Comparison of ENCODE assay signal across 18 cellular contexts in the genomic region with DNA sequence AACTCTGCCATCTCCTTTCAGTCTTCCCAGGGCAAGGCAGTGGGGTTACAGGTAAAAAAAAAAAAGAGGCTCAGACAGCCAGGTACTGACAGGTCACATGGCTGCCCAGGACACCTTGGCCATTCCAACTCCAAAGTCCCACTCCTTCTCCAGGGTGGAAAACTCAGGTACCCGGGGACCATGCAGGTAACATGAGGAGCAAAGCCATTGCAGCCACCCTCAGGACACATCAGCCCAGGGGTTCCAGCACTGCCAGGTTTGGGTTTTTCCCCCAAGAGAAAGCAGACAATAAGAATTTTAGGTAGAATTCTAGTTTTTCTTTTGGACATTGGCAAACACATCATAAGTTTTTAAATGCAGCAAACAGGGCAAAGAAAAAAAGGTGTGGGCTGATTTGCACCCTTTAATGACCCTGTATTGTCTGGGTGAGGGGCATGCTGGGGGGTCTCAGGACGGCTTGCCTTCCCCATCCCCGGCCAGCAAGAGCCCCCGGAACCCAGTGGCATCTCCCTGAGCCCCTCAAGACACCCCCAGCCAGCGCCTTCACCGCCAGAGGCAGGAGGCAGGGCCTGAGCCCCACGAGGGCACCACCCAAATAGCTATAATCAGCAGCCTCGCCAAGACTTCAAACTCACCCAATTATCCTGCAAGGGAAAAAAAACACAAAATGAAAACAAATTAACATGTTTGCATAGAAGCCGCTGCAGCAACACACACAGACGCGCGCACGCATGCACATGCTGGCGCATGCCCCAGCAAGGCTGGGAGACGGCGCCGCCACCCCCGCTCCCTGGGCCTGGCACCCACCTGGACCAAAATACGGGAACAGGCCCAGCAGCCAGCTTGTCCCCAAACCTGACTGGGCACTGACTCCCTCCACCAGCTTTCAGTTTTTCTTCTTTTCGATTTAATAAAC. TPM values are rescaled to one million over a fixed set of nuclear protein-coding genes. Genes with fewer than 3 reads are reported as not detected.
DNase-seq lines count a peak whose midpoint lies in the region; ATAC-seq and TF ChIP-seq lines count a peak whose summit lies in the region.
"Had no signal": no experiment of that assay in that cellular context is flagged by ENCODE, and none has a peak within 500 bp of the region (broad histone marks: within the 10 kb centered on the region; RNA-seq: fewer than 3 reads in every experiment).

No MANE protein-coding gene starts in this region.

- no peak overlapping the region for H3K27ac ChIP-seq in HEK293 (ENCODE audit: extremely low read depth, low read depth, low read length)

- H3K4me1 ChIP-seq in HEK293 (ENCODE audit: control insufficient read depth, insufficient read depth, low read length) = no peaks in the 10 kb centered on the region
- H3K4me1 ChIP-seq in HAP-1 = no peaks in the 10 kb centered on the region

- POLR2A ChIA-PET in HEK293 (lab: Yijun Ruan, JAX) = no interaction called here

- H3K36me3 ChIP-seq in HEK293 (ENCODE audit: control insufficient read depth in 2 of 2, insufficient read depth in 1 of 2, low read length in 2 of 2) (no peaks in the 10 kb centered on the region), HAP-1 (replicated peaks) (no peaks in the 10 kb centered on the region)

- CTCF ChIA-PET in HEK293 (lab: Yijun Ruan, JAX) = no interaction called here

- in situ Hi-C loops in HAP-1 (cut with MboI; ENCODE audit: low sequenced_read_pairs) = no loop called here

- ATAC-seq in GM19455 (IDR thresholded peaks at IDR 0.05; ENCODE audit: unreplicated experiment) (no peak), GM19328 (IDR thresholded peaks at IDR 0.05; ENCODE audit: unreplicated experiment) (no peak)

- no peak for TF ChIP-seq CTCF in HEK293 (tag by site-specific recombination; IDR thresholded peaks at IDR 0.05)
- TF ChIP-seq CTCF in epithelial cell of esophagus (IDR thresholded peaks at IDR 0.05; ENCODE audit: insufficient read depth, low read depth, low read length, missing control alignments) = no peak

- H3K4me3 ChIP-seq in HEK293 (ENCODE audit: low read depth, low read length) (no peak overlapping the region), epithelial cell of esophagus (ENCODE audit: low read length) (no peak overlapping the region), HAP-1 (no peak overlapping the region)
- H3K4me3 ChIP-seq: lung had no signal

- DNase-seq in NCI-H2081 (lab: John Stamatoyannopoulos, UW) = peak; percentile 48 to 65
- no peak for DNase-seq in NCI-H2081 treated with DMSO at 0.1 percent for 48 hours (lab: John Stamatoyannopoulos, UW)
- DNase-seq in epithelial cell of esophagus (ENCODE audit: low read depth) = peak; percentile 52
- DNase-seq in posterior vena cava (ENCODE audit: low spot score) = peak; percentile 78
- no peak for DNase-seq in HAP-1 (ENCODE audit: low spot score in 2 of 2)
- DNase-seq: activated CD4-positive, alpha-beta T cell treated with anti-CD3 and anti-CD28 coated beads, Interleukin-2, amount 10 ng/mL, durations not matched to agents 24 days and 14 days; activated CD8-positive, alpha-beta memory T cell treated with anti-CD3 and anti-CD28 coated beads, Interleukin-2, amount 50 U/mL, for 4 hours; activated gamma-delta T cell treated with Interleukin-2 at 50 U/mL for 16 hours; cortex of kidney; DND-41; KG1; naive B cell; NCI-H774; trophoblast cell had no signal

- intact Hi-C loops in posterior vena cava (cut with DNase I) = no loop called here

- H3K27me3 ChIP-seq in HAP-1 (ENCODE audit: low read depth) = no peaks in the 10 kb centered on the region

- H3K9me3 ChIP-seq in HEK293 (ENCODE audit: control insufficient read depth, insufficient read depth, low read depth, low read length) (no peaks in the 10 kb centered on the region), HAP-1 (no peaks in the 10 kb centered on the region)

TF ChIP-seq in HEK293, 187 proteins besides CTCF, POLR2A, EP300 and RAD21:
- 0 out of 2 replicates have a peak, but pooled peaks have one; percentile 22 for TF ChIP-seq GLIS2 (tag by site-specific recombination; IDR thresholded peaks at IDR 0.05)
- no peak for TF ChIP-seq SETDB1 (IDR thresholded peaks at IDR 0.05; ENCODE audit: insufficient read length, low read length)
- TF ChIP-seq ZNF24 (tag by site-specific recombination; IDR thresholded peaks at IDR 0.05) = no peak
- TF ChIP-seq, protein P1, sequence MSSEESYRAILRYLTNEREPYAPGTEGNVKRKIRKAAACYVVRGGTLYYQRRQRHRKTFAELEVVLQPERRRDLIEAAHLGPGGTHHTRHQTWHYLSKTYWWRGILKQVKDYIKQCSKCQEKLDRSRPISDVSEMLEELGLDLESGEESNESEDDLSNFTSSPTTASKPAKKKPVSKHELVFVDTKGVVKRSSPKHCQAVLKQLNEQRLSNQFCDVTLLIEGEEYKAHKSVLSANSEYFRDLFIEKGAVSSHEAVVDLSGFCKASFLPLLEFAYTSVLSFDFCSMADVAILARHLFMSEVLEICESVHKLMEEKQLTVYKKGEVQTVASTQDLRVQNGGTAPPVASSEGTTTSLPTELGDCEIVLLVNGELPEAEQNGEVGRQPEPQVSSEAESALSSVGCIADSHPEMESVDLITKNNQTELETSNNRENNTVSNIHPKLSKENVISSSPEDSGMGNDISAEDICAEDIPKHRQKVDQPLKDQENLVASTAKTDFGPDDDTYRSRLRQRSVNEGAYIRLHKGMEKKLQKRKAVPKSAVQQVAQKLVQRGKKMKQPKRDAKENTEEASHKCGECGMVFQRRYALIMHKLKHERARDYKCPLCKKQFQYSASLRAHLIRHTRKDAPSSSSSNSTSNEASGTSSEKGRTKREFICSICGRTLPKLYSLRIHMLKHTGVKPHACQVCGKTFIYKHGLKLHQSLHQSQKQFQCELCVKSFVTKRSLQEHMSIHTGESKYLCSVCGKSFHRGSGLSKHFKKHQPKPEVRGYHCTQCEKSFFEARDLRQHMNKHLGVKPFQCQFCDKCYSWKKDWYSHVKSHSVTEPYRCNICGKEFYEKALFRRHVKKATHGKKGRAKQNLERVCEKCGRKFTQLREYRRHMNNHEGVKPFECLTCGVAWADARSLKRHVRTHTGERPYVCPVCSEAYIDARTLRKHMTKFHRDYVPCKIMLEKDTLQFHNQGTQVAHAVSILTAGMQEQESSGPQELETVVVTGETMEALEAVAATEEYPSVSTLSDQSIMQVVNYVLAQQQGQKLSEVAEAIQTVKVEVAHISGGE (tag by site-specific recombination; conservative IDR thresholded peaks at IDR 0.05; ENCODE audit: low read depth) = no peak
- TF ChIP-seq WT1 (tag by site-specific recombination; IDR thresholded peaks at IDR 0.05) = no peak
- TF ChIP-seq ZNF138 (tag by site-specific recombination; IDR thresholded peaks at IDR 0.05; ENCODE audit: borderline replicate concordance) = no peak
- TF ChIP-seq, protein P2, sequence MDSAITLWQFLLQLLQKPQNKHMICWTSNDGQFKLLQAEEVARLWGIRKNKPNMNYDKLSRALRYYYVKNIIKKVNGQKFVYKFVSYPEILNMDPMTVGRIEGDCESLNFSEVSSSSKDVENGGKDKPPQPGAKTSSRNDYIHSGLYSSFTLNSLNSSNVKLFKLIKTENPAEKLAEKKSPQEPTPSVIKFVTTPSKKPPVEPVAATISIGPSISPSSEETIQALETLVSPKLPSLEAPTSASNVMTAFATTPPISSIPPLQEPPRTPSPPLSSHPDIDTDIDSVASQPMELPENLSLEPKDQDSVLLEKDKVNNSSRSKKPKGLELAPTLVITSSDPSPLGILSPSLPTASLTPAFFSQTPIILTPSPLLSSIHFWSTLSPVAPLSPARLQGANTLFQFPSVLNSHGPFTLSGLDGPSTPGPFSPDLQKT (IDR thresholded peaks at IDR 0.05; ENCODE audit: borderline replicate concordance, low read depth, low read length) = no peak
- TF ChIP-seq OSR2 (tag by site-specific recombination; IDR thresholded peaks at IDR 0.05) = no peak
- no peak for TF ChIP-seq KLF8 (tag by site-specific recombination; IDR thresholded peaks at IDR 0.05)
- no peak for TF ChIP-seq ZNF664 (tag by site-specific recombination; IDR thresholded peaks at IDR 0.05)
- TF ChIP-seq, protein P3, sequence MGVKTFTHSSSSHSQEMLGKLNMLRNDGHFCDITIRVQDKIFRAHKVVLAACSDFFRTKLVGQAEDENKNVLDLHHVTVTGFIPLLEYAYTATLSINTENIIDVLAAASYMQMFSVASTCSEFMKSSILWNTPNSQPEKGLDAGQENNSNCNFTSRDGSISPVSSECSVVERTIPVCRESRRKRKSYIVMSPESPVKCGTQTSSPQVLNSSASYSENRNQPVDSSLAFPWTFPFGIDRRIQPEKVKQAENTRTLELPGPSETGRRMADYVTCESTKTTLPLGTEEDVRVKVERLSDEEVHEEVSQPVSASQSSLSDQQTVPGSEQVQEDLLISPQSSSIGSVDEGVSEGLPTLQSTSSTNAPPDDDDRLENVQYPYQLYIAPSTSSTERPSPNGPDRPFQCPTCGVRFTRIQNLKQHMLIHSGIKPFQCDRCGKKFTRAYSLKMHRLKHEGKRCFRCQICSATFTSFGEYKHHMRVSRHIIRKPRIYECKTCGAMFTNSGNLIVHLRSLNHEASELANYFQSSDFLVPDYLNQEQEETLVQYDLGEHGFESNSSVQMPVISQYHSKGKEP (tag by site-specific recombination; IDR thresholded peaks at IDR 0.05) = peak; percentile 64; the same call in 1 of the 2 replicates
- TF ChIP-seq, protein P4, sequence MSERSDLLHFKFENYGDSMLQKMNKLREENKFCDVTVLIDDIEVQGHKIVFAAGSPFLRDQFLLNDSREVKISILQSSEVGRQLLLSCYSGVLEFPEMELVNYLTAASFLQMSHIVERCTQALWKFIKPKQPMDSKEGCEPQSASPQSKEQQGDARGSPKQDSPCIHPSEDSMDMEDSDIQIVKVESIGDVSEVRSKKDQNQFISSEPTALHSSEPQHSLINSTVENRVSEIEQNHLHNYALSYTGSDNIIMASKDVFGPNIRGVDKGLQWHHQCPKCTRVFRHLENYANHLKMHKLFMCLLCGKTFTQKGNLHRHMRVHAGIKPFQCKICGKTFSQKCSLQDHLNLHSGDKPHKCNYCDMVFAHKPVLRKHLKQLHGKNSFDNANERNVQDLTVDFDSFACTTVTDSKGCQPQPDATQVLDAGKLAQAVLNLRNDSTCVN (tag by site-specific recombination; optimal IDR thresholded peaks at IDR 0.05) = no peak
- TF ChIP-seq ZFP69B (tag by site-specific recombination; IDR thresholded peaks at IDR 0.05) = no peak

RNA-seq across cellular contexts. Expression of a gene that starts 15.6 kb away (rescaled TPM):
- total RNA-seq in posterior vena cava = under 1 TPM; 0.62 to 0.79 TPM

Comparison
In these comparisons a context has a peak if more than half of its experiments do, and no peak if none do; other contexts are left out.
1. DNase-seq: peak in NCI-H2081 (2 of 2), epithelial cell of esophagus (single experiment) and posterior vena cava (single experiment); none in NCI-H2081 treated with DMSO at 0.1 percent for 48 hours (single experiment) and HAP-1 (0 of 2).